26 cellular contexts compared by ENCODE assay signal in genomic region chr5:109836280-109836679, GRCh38.
DNase-seq lines count a peak whose midpoint lies in the region; FAIRE-seq and TF ChIP-seq lines count a peak whose summit lies in the region.
"Had no signal": no experiment of that assay in that cellular context is flagged by ENCODE, and none has a peak within 500 bp of the region (broad histone marks: within the 10 kb centered on the region; RNA-seq: fewer than 3 reads in every experiment).

No MANE protein-coding gene starts in this region.

- H3K27me3 Mint-ChIP-seq in H9 (ENCODE audit: low read depth) = no peaks in the 10 kb centered on the region; the same call in 1 of the 2 replicates
- H3K27me3 Mint-ChIP-seq: CD8-positive, alpha-beta memory T cell had no signal

- H3K9me3 Mint-ChIP-seq in H9 = peaks cover 10 to 11% of the 10 kb centered on the region in 2 experiments; a peak in 4 of 5 replicates
- H3K9me3 Mint-ChIP-seq: CD8-positive, alpha-beta memory T cell; HFFc6 had no signal

- H4K5ac ChIP-seq in H9 (ENCODE audit: insufficient read length, low read depth, low read length) = no peak overlapping the region
- H4K5ac ChIP-seq in H1 (ENCODE audit: insufficient read length, low read depth, low read length) = no peak overlapping the region
- H4K5ac ChIP-seq in mesendoderm (ENCODE audit: low read length) = no peak overlapping the region

- no peak overlapping the region for H2AFZ ChIP-seq in H9 (ENCODE audit: low read length)
- no peak overlapping the region for H2AFZ ChIP-seq in H1 (ENCODE audit: low read length)

- no peak overlapping the region for H2BK20ac ChIP-seq in H9 (ENCODE audit: low read depth, low read length, poor library complexity, severe bottlenecking)
- no peak overlapping the region for H2BK20ac ChIP-seq in H1 (ENCODE audit: low read length)

- intact Hi-C loops in ovary (cut with DNase I) = no loop called here

- TF ChIP-seq POLR2A in H1 (IDR thresholded peaks at IDR 0.05; ENCODE audit: control extremely low read depth in 1 of 2, low read depth in 2 of 2, low read length in 2 of 2) (no peak), ovary (IDR thresholded peaks at IDR 0.05) (no peak)

- H3K4me2 ChIP-seq in H9 (ENCODE audit: insufficient read depth, insufficient read length, low read length) (no peak overlapping the region), H1 (ENCODE audit: insufficient read depth in 1 of 2, low read depth in 2 of 2, low read length in 2 of 2) (no peak overlapping the region; a peak in 2 of 4 replicates), mesendoderm (ENCODE audit: low read length) (no peak overlapping the region)

- TF ChIP-seq CTCF in H9 (conservative IDR thresholded peaks at IDR 0.05) = peak; percentile 31; the same call in 2 of the 3 replicates
- TF ChIP-seq CTCF in H1 (IDR thresholded peaks at IDR 0.05; ENCODE audit: control extremely low read depth in 1 of 3, insufficient read depth in 1 of 3, low read depth in 1 of 3, low read length in 3 of 3) = peak in 1 of 3 experiments; percentile 3; a peak in 1 of 4 replicates
- no peak for TF ChIP-seq CTCF in ovary (IDR thresholded peaks at IDR 0.05)

- 0 out of 4 replicates have a peak, but pooled peaks of 1 of the 2 experiments have one; percentile 19 for TF ChIP-seq RAD21 in H1 (IDR thresholded peaks at IDR 0.05 in 1 of 2, conservative IDR thresholded peaks at IDR 0.05 in 1 of 2; ENCODE audit: low read depth in 2 of 2, low read length in 2 of 2)

- H3K36me3 Mint-ChIP-seq in H9 (ENCODE audit: insufficient read depth in 1 of 3, low read depth in 3 of 3) = peaks cover 39 to 60% (median 51%) of the 10 kb centered on the region in 3 experiments

- no peak overlapping the region for H4K8ac ChIP-seq in H9 (replicated peaks; ENCODE audit: insufficient read length, low read depth, low read length)
- H4K8ac ChIP-seq in H1 (ENCODE audit: extremely low read depth, insufficient read depth, low read length) = no peak overlapping the region
- peak overlapping the region; percentile 28 for H4K8ac ChIP-seq in mesendoderm (ENCODE audit: low read depth, low read length)

- H2AK5ac ChIP-seq in H9 (ENCODE audit: insufficient read length, low read length) (no peak overlapping the region), H1 (ENCODE audit: low read depth, low read length) (no peak overlapping the region), mesendoderm (ENCODE audit: low read length) (no peak overlapping the region)

- no peak for TF ChIP-seq EP300 in H1 (IDR thresholded peaks at IDR 0.05; ENCODE audit: borderline replicate concordance in 1 of 2, low read depth in 2 of 2, low read length in 2 of 2)
- TF ChIP-seq EP300 in ovary (IDR thresholded peaks at IDR 0.05) = no peak

- no peak overlapping the region for H2BK12ac ChIP-seq in H9 (ENCODE audit: insufficient read length, low read depth, low read length)
- H2BK12ac ChIP-seq in H1 (ENCODE audit: low read depth, low read length) = 0 out of 2 replicates have a peak overlapping the region, but pooled peaks have one; percentile 77

- CTCF ChIA-PET in H1 (lab: Charles Lee; ENCODE audit: partially characterized antibody) = interaction anchor here (0.6 to 1.5 kb wide), 5 partner anchors 13 to 787 kb away, joined by 3 to 4 read pairs (median 3); no protein-coding TSS in a partner anchor

- H3K27ac ChIP-seq in H9 (ENCODE audit: insufficient read length, low read depth, low read length) = no peak overlapping the region
- no peak overlapping the region for H3K27ac ChIP-seq in H1 (ENCODE audit: low read depth, low read length)
- no peak overlapping the region for H3K27ac ChIP-seq in mesendoderm (ENCODE audit: low read depth, low read length)
- H3K27ac ChIP-seq in ovary = no peak overlapping the region
- H3K27ac ChIP-seq: SJSA1 had no signal

- H2BK5ac ChIP-seq in H9 (ENCODE audit: insufficient read length, low read length) (no peak overlapping the region), H1 (ENCODE audit: low read depth, low read length) (peak overlapping the region; percentile 44; the same call in 1 of the 2 replicates), mesendoderm (ENCODE audit: low read length) (no peak overlapping the region)

- H3K36me3 ChIP-seq in H1 (ENCODE audit: control insufficient read depth in 2 of 4, insufficient read depth in 4 of 4, low read length in 3 of 4) (peaks cover 0 to 22% (median 7%) of the 10 kb centered on the region in 4 experiments; a peak in 3 of 8 replicates), mesendoderm (ENCODE audit: control insufficient read depth, insufficient read depth, low read length) (no peaks in the 10 kb centered on the region), ovary (no peaks in the 10 kb centered on the region)
- H3K36me3 ChIP-seq: BE2C had no signal

- WGBS in H9 (ENCODE audit: extremely low coverage, insufficient read length, low lambda C conversion rate) = no CpG with 5 or more reads among the region's 8 CpGs
- 80% methylated on average over 8 of the region's 8 CpGs; no CpG with 5 or more reads in 1 of the 2 experiments for WGBS in H1 (ENCODE audit: extremely low coverage in 1 of 2, insufficient coverage in 1 of 2, insufficient read length in 1 of 2, insufficient replicate concordance in 2 of 2, low coverage in 1 of 2, low lambda C conversion rate in 2 of 2, missing lambda C conversion rate in 1 of 2), 2 experiments
- no CpG with 5 or more reads among the region's 8 CpGs for WGBS in mesendoderm (ENCODE audit: extremely low coverage, insufficient coverage, low lambda C conversion rate)
- WGBS in ovary, 3 donors = 90 to 96% (median 91%) methylated on average over 8 of the region's 8 CpGs

- H3K56ac ChIP-seq in H9 (ENCODE audit: insufficient read length, low read depth, low read length) (no peak overlapping the region), H1 (replicated peaks; ENCODE audit: insufficient read length, low read depth, low read length) (no peak overlapping the region), mesendoderm (ENCODE audit: low read length) (no peak overlapping the region)

- H3K9ac ChIP-seq in H9 (ENCODE audit: extremely low read depth, insufficient read length, low read length) (no peak overlapping the region), H1 (replicated peaks in 1 of 4; ENCODE audit: extremely low read depth in 1 of 4, low read depth in 3 of 4, low read length in 3 of 4) (no peak overlapping the region), mesendoderm (ENCODE audit: low read length) (no peak overlapping the region)

- H4K91ac ChIP-seq in H9 (ENCODE audit: insufficient read length, low read depth, low read length) = no peak overlapping the region
- no peak overlapping the region for H4K91ac ChIP-seq in H1 (replicated peaks; ENCODE audit: insufficient read length, low read length)

- no peak for FAIRE-seq in H1 (lab: Jason Lieb, UNC)
- FAIRE-seq: GM12892, HTR-8/SVneo, K562 had no signal

- no peak overlapping the region for H3K4ac ChIP-seq in H9 (ENCODE audit: low read depth, low read length)
- no peak overlapping the region for H3K4ac ChIP-seq in H1 (replicated peaks; ENCODE audit: insufficient read length, low read depth, low read length)
- no peak overlapping the region for H3K4ac ChIP-seq in mesendoderm (ENCODE audit: low read depth, low read length)

- H3K27me3 ChIP-seq in H9 (ENCODE audit: insufficient read depth, low read length) (no peaks in the 10 kb centered on the region), H1 (replicated peaks in 1 of 4; ENCODE audit: control insufficient read depth in 3 of 4, extremely low read depth in 1 of 4, insufficient read depth in 3 of 4, low read length in 3 of 4) (no peaks in the 10 kb centered on the region), mesendoderm (ENCODE audit: insufficient read depth, low read length, poor library complexity) (no peaks in the 10 kb centered on the region), ovary (no peaks in the 10 kb centered on the region)
- H3K27me3 ChIP-seq: BE2C, SJSA1 had no signal

- peaks cover 6% of the 10 kb centered on the region; the same call in 1 of the 2 replicates for H3K4me1 ChIP-seq in H9 (ENCODE audit: insufficient read depth, low read length)
- H3K4me1 ChIP-seq in H1 (replicated peaks in 1 of 4; ENCODE audit: control insufficient read depth in 3 of 4, insufficient read depth in 4 of 4, low read length in 3 of 4) = peaks cover 0 to 18% (median 15%) of the 10 kb centered on the region in 4 experiments; a peak in 5 of 7 replicates
- no peaks in the 10 kb centered on the region for H3K4me1 ChIP-seq in mesendoderm (ENCODE audit: control insufficient read depth, low read depth, low read length)
- no peaks in the 10 kb centered on the region for H3K4me1 ChIP-seq in ovary (ENCODE audit: insufficient read depth)
- H3K4me1 ChIP-seq: BE2C, HAP-1 had no signal

- H2BK120ac ChIP-seq in H9 (ENCODE audit: low read depth, low read length, poor library complexity, severe bottlenecking) (no peak overlapping the region), H1 (replicated peaks; ENCODE audit: low read depth, low read length) (no peak overlapping the region), mesendoderm (ENCODE audit: low read depth, low read length) (no peak overlapping the region)

- H3K23me2 ChIP-seq in H9 (ENCODE audit: insufficient read length, low read depth, low read length, poor library complexity, severe bottlenecking) = no peaks in the 10 kb centered on the region
- H3K23me2 ChIP-seq in H1 (ENCODE audit: low read depth, low read length) = no peaks in the 10 kb centered on the region

- H3K14ac ChIP-seq in H9 (ENCODE audit: insufficient read depth, low read length) = no peak overlapping the region
- no peak overlapping the region for H3K14ac ChIP-seq in H1 (ENCODE audit: insufficient read length)

- H3K9me3 ChIP-seq in H9 (ENCODE audit: control insufficient read depth, low read depth, low read length) = no peaks in the 10 kb centered on the region
- peaks cover 0 to 13% of the 10 kb centered on the region in 2 experiments; a peak in 1 of 4 replicates for H3K9me3 ChIP-seq in H1 (ENCODE audit: insufficient read depth in 2 of 2, low read depth in 1 of 2, low read length in 1 of 2)
- no peaks in the 10 kb centered on the region for H3K9me3 ChIP-seq in ovary
- H3K9me3 ChIP-seq: BE2C, HAP-1, SJSA1 had no signal

- H3K79me1 ChIP-seq in H9 (ENCODE audit: insufficient read depth, low read depth, low read length, poor library complexity, severe bottlenecking) (no peaks in the 10 kb centered on the region), H1 (ENCODE audit: low read depth, low read length) (no peaks in the 10 kb centered on the region), mesendoderm (ENCODE audit: low read length) (no peaks in the 10 kb centered on the region)

- H3T11ph ChIP-seq in H9 (ENCODE audit: low read length) = no peak overlapping the region

- no peak overlapping the region for H3K23ac ChIP-seq in H9 (ENCODE audit: insufficient read length, low read depth, low read length)
- no peak overlapping the region for H3K23ac ChIP-seq in H1 (ENCODE audit: insufficient read length)
- H3K23ac ChIP-seq in mesendoderm (ENCODE audit: low read length) = no peak overlapping the region

- no peak overlapping the region for H3K18ac ChIP-seq in H9 (ENCODE audit: insufficient read length, low read depth, low read length)
- no peak overlapping the region; the same call in 1 of the 2 replicates for H3K18ac ChIP-seq in H1 (ENCODE audit: extremely low read depth, low read length)
- no peak overlapping the region for H3K18ac ChIP-seq in mesendoderm (ENCODE audit: low read length)

- peak; percentile 44 for DNase-seq in H9
- no peak for DNase-seq in H1 (ENCODE audit: low read depth in 1 of 2, low spot score in 2 of 2)
- DNase-seq in mesendoderm = peak; percentile 63
- DNase-seq in DMS153 (lab: John Stamatoyannopoulos, UW) = no peak
- no peak for DNase-seq in NCI-H748 (lab: John Stamatoyannopoulos, UW; ENCODE audit: unreplicated experiment)
- DNase-seq in stimulated activated naive CD4-positive, alpha-beta T cell (lab: John Stamatoyannopoulos, UW) = no peak
- no peak for DNase-seq in ovary
- DNase-seq: BE2C; CD8-positive, alpha-beta memory T cell; DMS 273 treated with DMSO at 0.1 percent for 48 hours; DMS79 treated with DMSO at 0.1 percent for 48 hours; HFFc6; Kasumi-1; NCI-H1092 treated with DMSO at 0.1 percent for 48 hours; NCI-H1436; NCI-H187; NCI-H2081 treated with DMSO at 0.1 percent for 48 hours; NCI-H524; NCI-H774; PC-3 had no signal

- no peak overlapping the region for H2BK15ac ChIP-seq in H9 (ENCODE audit: low read depth, low read length)
- no peak overlapping the region for H2BK15ac ChIP-seq in H1 (ENCODE audit: low read length)
- H2BK15ac ChIP-seq in mesendoderm (replicated peaks; ENCODE audit: low read depth) = no peak overlapping the region

- H3K4me3 ChIP-seq in H1 (ENCODE audit: extremely low read depth in 1 of 4, insufficient read depth in 2 of 4, low read depth in 3 of 4, low read length in 4 of 4) (no peak overlapping the region), mesendoderm (ENCODE audit: low read length) (no peak overlapping the region), ovary (no peak overlapping the region)
- H3K4me3 ChIP-seq: HAP-1, K562, SJSA1 had no signal

- H4K20me1 ChIP-seq in H9 (ENCODE audit: control insufficient read depth, insufficient read depth, insufficient read length) (no peaks in the 10 kb centered on the region), H1 (replicated peaks in 1 of 2; ENCODE audit: control insufficient read depth in 1 of 2, insufficient read depth in 2 of 2, low read length in 2 of 2) (no peaks in the 10 kb centered on the region)

- H3K27ac Mint-ChIP-seq in H9 = peak overlapping the region in 2 of 3 experiments; percentile 86 to 87; a peak in 4 of 7 replicates
- H3K27ac Mint-ChIP-seq: CD14-positive monocyte, HFFc6 had no signal

- H3K4me1 Mint-ChIP-seq in H9 = peaks cover 54 to 57% of the 10 kb centered on the region in 2 experiments
- H3K4me1 Mint-ChIP-seq: CD14-positive monocyte had no signal

- POLR2A ChIA-PET in H1 (lab: Charles Lee; ENCODE audit: partially characterized antibody) = interaction anchor here (1.2 kb wide), 1 partner anchor 145 kb away, joined by 4 read pairs; no protein-coding TSS in a partner anchor

- H3K79me2 ChIP-seq in H9 (ENCODE audit: insufficient read depth, low read length) (no peaks in the 10 kb centered on the region), H1 (ENCODE audit: control insufficient read depth in 1 of 2, insufficient read depth in 2 of 2, low read length in 2 of 2) (no peaks in the 10 kb centered on the region), mesendoderm (ENCODE audit: control insufficient read depth, insufficient read depth, low read length) (no peaks in the 10 kb centered on the region)

- no peak overlapping the region for H3K4me3 Mint-ChIP-seq in H9
- H3K4me3 Mint-ChIP-seq: CD14-positive monocyte, HFFc6 had no signal

Comparison
In these comparisons a context has a peak if more than half of its experiments do, and no peak if none do; other contexts are left out.
1. DNase-seq: peak in H9 (single experiment) and mesendoderm (single experiment); none in H1 (0 of 2), DMS153 (single experiment), NCI-H748 (single experiment), stimulated activated naive CD4-positive, alpha-beta T cell (0 of 6) and ovary (0 of 5).